ENCODE assay signal across 16 cellular contexts in genomic region chr7:102337002-102337401, GRCh38. TPM values are rescaled to one million over a fixed set of nuclear protein-coding genes. Genes with fewer than 3 reads are reported as not detected.
A peak's percentile ranks its signal among the peaks of the same experiment; 100 is the strongest.
DNase-seq lines count a peak whose midpoint lies in the region; ATAC-seq, FAIRE-seq and TF ChIP-seq lines count a peak whose summit lies in the region.
"Not testable (repeated sequence)": the region's sequence is repeated elsewhere in the genome, so short reads cannot be mapped to it uniquely, and the experiment has no call there.
"Had no signal": no experiment of that assay in that cellular context is flagged by ENCODE, and none has a peak within 500 bp of the region (broad histone marks: within the 10 kb centered on the region; RNA-seq: fewer than 3 reads in every experiment).

No MANE protein-coding gene starts in this region.

- H3K9me2 ChIP-seq in DOHH2 (replicated peaks; ENCODE audit: control insufficient read depth, low read length); Karpas-422 (replicated peaks; ENCODE audit: insufficient read depth, low read length): not testable (repeated sequence)

- peaks cover 19% of the 10 kb centered on the region for H3F3A ChIP-seq in DOHH2 (ENCODE audit: control insufficient read depth, insufficient read depth)

- H3K27me3 ChIP-seq in DOHH2 (ENCODE audit: control insufficient read depth, low read length); Karpas-422 (ENCODE audit: low read length); OCI-LY3 (ENCODE audit: low read depth, low read length); SJCRH30: not testable (repeated sequence)

- not testable (repeated sequence) for H3K36me3 Mint-ChIP-seq in activated B cell treated with CpG ODN at 0.5 μM for 24 hours (ENCODE audit: low read depth); memory B cell

- not testable (repeated sequence) for H3K9me3 ChIP-seq in DOHH2 (ENCODE audit: control insufficient read depth, insufficient read depth, low read length); Karpas-422 (ENCODE audit: low read length); OCI-LY3 (ENCODE audit: insufficient read depth, low read length); SJCRH30 (replicated peaks)

- intact Hi-C loops in activated B cell treated with CpG ODN at 0.5 μM for 24 hours (cut with micrococcal nuclease), result not testable (repeated sequence)

- not testable (repeated sequence) for H3K9me3 Mint-ChIP-seq in activated B cell treated with CpG ODN at 0.5 μM for 24 hours, memory B cell

- ATAC-seq in activated B cell treated with CpG ODN at 0.5 μM for 24 hours (ENCODE audit: low read depth) (peak; percentile 42), memory B cell (ENCODE audit: low read depth) (peak; percentile 29)

- H4K20me1 ChIP-seq in DOHH2 (ENCODE audit: control insufficient read depth, insufficient read depth, low read depth, low read length); Karpas-422 (ENCODE audit: insufficient read depth, low read depth, low read length); OCI-LY3 (ENCODE audit: insufficient read depth, low read length): not testable (repeated sequence)

- CTCF ChIA-PET in activated B cell treated with CpG ODN at 0.5 μM for 24 hours (lab: Charles Lee), result not testable (repeated sequence)

- POLR2A ChIA-PET in activated B cell treated with CpG ODN at 0.5 μM for 24 hours (lab: Charles Lee), result interaction anchor here (0.7 kb wide), 1 partner anchor 785 kb away, joined by 10 read pairs; no protein-coding TSS in a partner anchor

- not testable (repeated sequence) for H3K27me3 Mint-ChIP-seq in activated B cell treated with CpG ODN at 0.5 μM for 24 hours, memory B cell

- H3K27ac ChIP-seq in DOHH2 (ENCODE audit: low read depth, low read length) (peak overlapping the region; percentile 85), Karpas-422 (ENCODE audit: low read length) (peak overlapping the region; percentile 83), OCI-LY3 (ENCODE audit: low read length) (peak overlapping the region; percentile 63)
- H3K27ac ChIP-seq in SJCRH30, result not testable (repeated sequence)

- not testable (repeated sequence) for DNase-seq in GM12865 (ENCODE audit: low read depth); Karpas-422; SJCRH30; activated B cell treated with CpG ODN at 0.5 μM for 24 hours; memory B cell (ENCODE audit: low spot score in 2 of 2)

- peak overlapping the region; percentile 67 for H3K4me2 ChIP-seq in DOHH2 (ENCODE audit: low read length)
- H3K4me2 ChIP-seq in Karpas-422 (ENCODE audit: low read depth, low read length, poor library complexity, severe bottlenecking), result peak overlapping the region; percentile 71
- H3K4me2 ChIP-seq in OCI-LY3 (ENCODE audit: low read length), result peak overlapping the region; percentile 82

- H3K4me1 ChIP-seq in DOHH2 (ENCODE audit: control insufficient read depth, low read length) (peaks cover 52% of the 10 kb centered on the region), Karpas-422 (ENCODE audit: low read length) (peaks cover 21% of the 10 kb centered on the region)
- not testable (repeated sequence) for H3K4me1 ChIP-seq in OCI-LY3 (ENCODE audit: low read length); SJCRH30

- peaks cover 55% of the 10 kb centered on the region for H3K79me2 ChIP-seq in DOHH2 (ENCODE audit: control insufficient read depth, low read length)
- H3K79me2 ChIP-seq in Karpas-422 (ENCODE audit: low read length); OCI-LY3 (ENCODE audit: low read length): not testable (repeated sequence)

- peak overlapping the region; percentile 68 for H3K9ac ChIP-seq in Karpas-422 (ENCODE audit: low read length)
- peak overlapping the region; percentile 68 for H3K9ac ChIP-seq in OCI-LY3 (ENCODE audit: low read length)

- not testable (repeated sequence) for TF ChIP-seq CTCF in DOHH2 (IDR thresholded peaks at IDR 0.05; ENCODE audit: low read depth, low read length, poor library complexity, severe bottlenecking); GM12865 (IDR thresholded peaks at IDR 0.05; ENCODE audit: insufficient read depth, low read depth, low read length, missing control alignments); OCI-LY3 (IDR thresholded peaks at IDR 0.05; ENCODE audit: low read depth, low read length); activated B cell treated with CpG ODN at 0.5 μM for 24 hours (IDR thresholded peaks at IDR 0.05)

- peaks cover 25% of the 10 kb centered on the region for H3K4me1 Mint-ChIP-seq in activated B cell treated with CpG ODN at 0.5 μM for 24 hours
- H3K4me1 Mint-ChIP-seq in memory B cell, result not testable (repeated sequence)

- H2AFZ ChIP-seq in Karpas-422 (ENCODE audit: low read length), result not testable (repeated sequence)
- H2AFZ ChIP-seq in OCI-LY3 (ENCODE audit: low read depth, low read length), result peak overlapping the region; percentile 63; the same call in 1 of the 2 replicates

- not testable (repeated sequence) for H3K27ac Mint-ChIP-seq in activated B cell treated with CpG ODN at 0.5 μM for 24 hours, memory B cell

- FAIRE-seq in colon (lab: Jason Lieb, UNC), result peak; percentile 21

- peaks cover 16% of the 10 kb centered on the region for H3K36me3 ChIP-seq in DOHH2 (ENCODE audit: control insufficient read depth, low read length)
- H3K36me3 ChIP-seq in Karpas-422 (ENCODE audit: insufficient read depth, low read length); OCI-LY3 (replicated peaks; ENCODE audit: low read depth, low read length); SJCRH30: not testable (repeated sequence)

- H3K4me3 ChIP-seq in DOHH2 (ENCODE audit: low read length) (peak overlapping the region; percentile 77), GM12865 (ENCODE audit: low read depth, low read length) (peak overlapping the region; percentile 43), Karpas-422 (ENCODE audit: low read length) (peak overlapping the region; percentile 68), OCI-LY3 (ENCODE audit: low read length) (peak overlapping the region; percentile 73), SJCRH30 (peak overlapping the region; percentile 52)

- not testable (repeated sequence) for H3K4me3 Mint-ChIP-seq in activated B cell treated with CpG ODN at 0.5 μM for 24 hours, memory B cell

RNA-seq across cellular contexts. Expression of gene SPDYE6, which starts 19.2 kb away (rescaled TPM):
- not detected in 2 replicates for total RNA-seq in Karpas-422 (2014; rRNA removed; shearing (Covaris generic); ENCODE audit: low replicate concordance)
- total RNA-seq in SJCRH30 (2014; rRNA removed; shearing (Covaris generic)), result not detected in 2 replicates
- not detected in 2 replicates for total RNA-seq in activated B cell treated with CpG ODN at 0.5 μM for 24 hours
- total RNA-seq: A172; B cell; Caco-2; Calu3; CD4-positive, alpha-beta T cell; CD8-positive, alpha-beta T cell; Daoy; G401 had no signal

RNA-seq across cellular contexts. Expression of gene SH2B2, which starts 50.3 kb away (rescaled TPM):
- 22.4 and 39.2 TPM in 2 replicates for total RNA-seq in Karpas-422 (2014; rRNA removed; shearing (Covaris generic); ENCODE audit: low replicate concordance)
- 12.3 and 13.4 TPM in 2 replicates for total RNA-seq in SJCRH30 (2014; rRNA removed; shearing (Covaris generic))
- 28.2 and 32.1 TPM in 2 replicates for total RNA-seq in activated B cell treated with CpG ODN at 0.5 μM for 24 hours

RNA-seq across cellular contexts. Expression of gene PRKRIP1, which starts 59.2 kb away (rescaled TPM):
- 42.7 and 75.4 TPM in 2 replicates for total RNA-seq in Karpas-422 (2014; rRNA removed; shearing (Covaris generic); ENCODE audit: low replicate concordance)
- 20.0 and 24.4 TPM in 2 replicates for total RNA-seq in SJCRH30 (2014; rRNA removed; shearing (Covaris generic))
- total RNA-seq in activated B cell treated with CpG ODN at 0.5 μM for 24 hours, result 38.8 and 39.7 TPM in 2 replicates
